Comparison of ENCODE assay signal across 8 cellular contexts in genomic region chr7:45089314-45089891, GRCh38. TPM values are rescaled to one million over a fixed set of nuclear protein-coding genes. Genes with fewer than 3 reads are reported as not detected.
DNase-seq lines count a peak whose midpoint lies in the region; ATAC-seq and TF ChIP-seq lines count a peak whose summit lies in the region.

No MANE protein-coding gene starts in this region.

- peaks cover 0 to 16% (median 10%) of the 10 kb centered on the region in 8 donors for H3K9me3 ChIP-seq in spleen

- no peaks in the 10 kb centered on the region for H3K36me3 ChIP-seq in spleen

- H3K27ac Mint-ChIP-seq in activated CD4-positive, alpha-beta T cell treated with anti-CD3 and anti-CD28 coated beads, Interleukin-2, amount 10 ng/mL, durations not matched to agents 24 days and 14 days, result peak overlapping the region; percentile 34
- no peak overlapping the region for H3K27ac Mint-ChIP-seq in chondrocyte (ENCODE audit: unreplicated experiment)

- no peak for TF ChIP-seq CTCF in chondrocyte (IDR thresholded peaks at IDR 0.05)
- no peak for TF ChIP-seq CTCF in spleen (IDR thresholded peaks at IDR 0.05 in 8 of 11, conservative IDR thresholded peaks at IDR 0.05 in 3 of 11)

- peaks cover 31% of the 10 kb centered on the region for H3K27me3 Mint-ChIP-seq in activated CD4-positive, alpha-beta T cell treated with anti-CD3 and anti-CD28 coated beads, Interleukin-2, amount 10 ng/mL, durations not matched to agents 24 days and 14 days
- H3K27me3 Mint-ChIP-seq in chondrocyte (ENCODE audit: low read depth), result no peaks in the 10 kb centered on the region

- peaks cover 8% of the 10 kb centered on the region for H3K4me1 Mint-ChIP-seq in activated CD4-positive, alpha-beta T cell treated with anti-CD3 and anti-CD28 coated beads, Interleukin-2, amount 10 ng/mL, durations not matched to agents 24 days and 14 days
- H3K4me1 Mint-ChIP-seq in chondrocyte (ENCODE audit: low read depth), result peaks cover 5% of the 10 kb centered on the region

- peak overlapping the region; percentile 77 for H3K4me3 Mint-ChIP-seq in activated CD4-positive, alpha-beta T cell treated with anti-CD3 and anti-CD28 coated beads, Interleukin-2, amount 10 ng/mL, durations not matched to agents 24 days and 14 days
- peak overlapping the region; percentile 80 for H3K4me3 Mint-ChIP-seq in chondrocyte (ENCODE audit: unreplicated experiment)

- intact Hi-C loops in activated CD4-positive, alpha-beta T cell treated with anti-CD3 and anti-CD28 coated beads, Interleukin-2, amount 10 ng/mL, durations not matched to agents 24 days and 14 days (cut with micrococcal nuclease), result no loop called here
- intact Hi-C loops in spleen (cut with DNase I; ENCODE audit: low total_unique reads), result no loop called here

- peak; percentile 70 for DNase-seq in DMS153 (lab: John Stamatoyannopoulos, UW)
- DNase-seq in NCI-H1694 treated with DMSO at 0.1 percent for 48 hours (lab: John Stamatoyannopoulos, UW), result peak; percentile 61
- peak; percentile 91 for DNase-seq in activated CD4-positive, alpha-beta T cell treated with anti-CD3 and anti-CD28 coated beads, Interleukin-2, amount 10 ng/mL, durations not matched to agents 24 days and 14 days
- DNase-seq in chondrocyte (ENCODE audit: low spot score), result peak; percentile 84
- DNase-seq in islet precursor cell, result peak; percentile 92
- peak; percentile 81 for DNase-seq in spleen

- TF ChIP-seq POLR2A in spleen (IDR thresholded peaks at IDR 0.05), result no peak

- ATAC-seq in GM21447 (IDR thresholded peaks at IDR 0.05; ENCODE audit: unreplicated experiment), result no peak
- no peak for ATAC-seq in GM18858 (IDR thresholded peaks at IDR 0.05; ENCODE audit: unreplicated experiment)

- no peaks in the 10 kb centered on the region for H3K36me3 Mint-ChIP-seq in activated CD4-positive, alpha-beta T cell treated with anti-CD3 and anti-CD28 coated beads, Interleukin-2, amount 10 ng/mL, durations not matched to agents 24 days and 14 days (ENCODE audit: low read depth)
- peaks cover 2% of the 10 kb centered on the region for H3K36me3 Mint-ChIP-seq in chondrocyte (ENCODE audit: low read depth)

- H3K4me3 ChIP-seq in spleen, result peak overlapping the region; percentile 23 to 77 (median 47)

- peaks cover 0 to 20% (median 14%) of the 10 kb centered on the region in 6 donors for H3K4me1 ChIP-seq in spleen

- 3 to 7% (median 5%) methylated on average over 14 to 22 of the region's 22 CpGs for WGBS in spleen, 5 donors

- no peaks in the 10 kb centered on the region for H3K9me3 Mint-ChIP-seq in activated CD4-positive, alpha-beta T cell treated with anti-CD3 and anti-CD28 coated beads, Interleukin-2, amount 10 ng/mL, durations not matched to agents 24 days and 14 days
- H3K9me3 Mint-ChIP-seq in chondrocyte (ENCODE audit: low read depth), result peaks cover 3% of the 10 kb centered on the region

- H3K27ac ChIP-seq in spleen, result peak overlapping the region in 4 of 8 donors; percentile 30 to 68 (median 50)

- H3K27me3 ChIP-seq in spleen (replicated peaks in 1 of 7), result peaks cover 0 to 25% (median 11%) of the 10 kb centered on the region in 7 donors

RNA-seq across cellular contexts. Expression of gene NACAD, which starts 0.6 kb away (rescaled TPM):
- 0.09 and 0.31 TPM in 2 replicates for total RNA-seq in activated CD4-positive, alpha-beta T cell treated with anti-CD3 and anti-CD28 coated beads, Interleukin-2, amount 10 ng/mL, durations not matched to agents 24 days and 14 days
- total RNA-seq in chondrocyte (12.4 to 21.9 TPM (median 19.0 TPM) in 3 replicates), spleen (1 to 10 TPM; 1.2 to 6.2 (median 3.4) TPM)
- polyA plus RNA-seq in spleen, result 1 to 10 TPM in 1 of 3 donors, under 1 TPM in 2; 0.30 to 1.0 (median 0.30) TPM

RNA-seq across cellular contexts. Expression of gene TBRG4, which starts 22.1 kb away (rescaled TPM):
- total RNA-seq in activated CD4-positive, alpha-beta T cell treated with anti-CD3 and anti-CD28 coated beads, Interleukin-2, amount 10 ng/mL, durations not matched to agents 24 days and 14 days, result 192 and 198 TPM in 2 replicates
- 39.5 to 45.7 TPM (median 43.7 TPM) in 3 replicates for total RNA-seq in chondrocyte
- total RNA-seq in spleen, result 10 to 100 TPM; 37.9 to 77.1 (median 67.4) TPM
- polyA plus RNA-seq in spleen, result 10 to 100 TPM; 42.9 to 59.9 (median 46.2) TPM
